8 cellular contexts compared by ENCODE assay signal in the genomic region with DNA sequence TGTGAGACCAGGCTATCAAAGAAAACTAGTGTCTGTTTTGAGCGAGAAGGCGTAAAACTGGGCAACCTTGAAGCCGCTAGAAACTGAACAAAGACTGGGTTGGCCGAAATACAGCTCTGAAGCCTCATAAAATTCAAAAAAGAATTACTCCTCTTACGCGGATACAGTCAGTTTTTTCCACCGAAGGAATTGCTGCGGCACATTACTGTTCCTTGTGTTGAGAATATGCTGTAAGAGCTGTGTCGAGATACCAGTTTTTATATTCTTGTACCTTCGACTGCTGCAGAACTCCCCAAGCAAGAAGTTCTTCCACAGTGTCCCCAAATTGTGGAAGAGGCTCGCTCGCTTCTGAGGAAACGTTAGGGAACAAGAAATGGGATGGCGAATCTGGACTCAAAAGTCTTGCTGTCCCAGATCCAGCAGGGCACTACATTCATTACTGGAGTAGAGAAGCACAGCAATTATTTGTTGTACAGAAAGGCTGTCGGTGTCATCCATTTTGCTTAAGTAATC. TPM values are rescaled to one million over a fixed set of nuclear protein-coding genes. Genes with fewer than 3 reads are reported as not detected.
DNase-seq lines count a peak whose midpoint lies in the region; ATAC-seq lines count a peak whose summit lies in the region.

No MANE protein-coding gene starts in this region.

- H3K27ac ChIP-seq in iPS DF 6.9 (ENCODE audit: low read length) = no peak overlapping the region

- no peaks in the 10 kb centered on the region for H3K27me3 ChIP-seq in iPS DF 6.9 (ENCODE audit: control insufficient read depth, insufficient read depth, low read length)

- peak; percentile 5 for ATAC-seq in HG03175 (IDR thresholded peaks at IDR 0.05; ENCODE audit: unreplicated experiment)
- ATAC-seq in stimulated activated naive B cell treated with anti-CD40 and anti-IgM and Interleukin-4, amounts not matched to agents 10 μg/mL and 1 μg/mL and 100 μg/mL, for 72 hours (replicated peaks) = no peak
- ATAC-seq in HG02885 (IDR thresholded peaks at IDR 0.05; ENCODE audit: poor library complexity, unreplicated experiment) = no peak

- H3K4me1 Mint-ChIP-seq in T-helper 1 cell treated with Interleukin-12 subunit alpha and Interleukin-12 subunit beta and Interleukin-4 antibody, amounts not matched to agents 30 μg/mL and 1 μg/mL, for 36 hours (ENCODE audit: low read depth) = peaks cover 21% of the 10 kb centered on the region
- peaks cover 18% of the 10 kb centered on the region for H3K4me1 Mint-ChIP-seq in activated T-helper 2 cell treated with anti-CD3 and anti-CD28 coated beads, Interferon-gamma antibody, Interleukin-2, Interleukin-4, amounts not matched to agents 10 μg/mL and 5 μg/mL and 100 μg/mL, durations not matched to agents 14 hours and 24 hours and 36 hours (ENCODE audit: low read depth)
- H3K4me1 Mint-ChIP-seq in stimulated activated naive B cell treated with anti-CD40 and anti-IgM and Interleukin-4, amounts not matched to agents 10 μg/mL and 1 μg/mL and 100 μg/mL, for 72 hours = peaks cover 5 to 19% of the 10 kb centered on the region in 2 donors

- no peak for DNase-seq in T-helper 1 cell
- DNase-seq in activated T-helper 2 cell treated with anti-CD3 and anti-CD28 coated beads, Interferon-gamma antibody, Interleukin-2, Interleukin-4, amounts not matched to agents 10 μg/mL and 5 μg/mL and 100 μg/mL, durations not matched to agents 14 hours and 24 hours and 36 hours (ENCODE audit: low spot score) = no peak
- no peak for DNase-seq in iPS DF 6.9 (ENCODE audit: low read depth, low spot score)
- DNase-seq in stimulated activated naive B cell treated with anti-CD40 and anti-IgM and Interleukin-4, amounts not matched to agents 10 μg/mL and 1 μg/mL and 100 μg/mL, for 72 hours = no peak
- no peak for DNase-seq in cortex of kidney (lab: John Stamatoyannopoulos, UW)

- no peaks in the 10 kb centered on the region for H3K4me1 ChIP-seq in iPS DF 6.9 (ENCODE audit: control insufficient read depth, insufficient read depth, low read length)

- no peaks in the 10 kb centered on the region for H3K9me3 Mint-ChIP-seq in T-helper 1 cell treated with Interleukin-12 subunit alpha and Interleukin-12 subunit beta and Interleukin-4 antibody, amounts not matched to agents 30 μg/mL and 1 μg/mL, for 36 hours
- no peaks in the 10 kb centered on the region for H3K9me3 Mint-ChIP-seq in activated T-helper 2 cell treated with anti-CD3 and anti-CD28 coated beads, Interferon-gamma antibody, Interleukin-2, Interleukin-4, amounts not matched to agents 10 μg/mL and 5 μg/mL and 100 μg/mL, durations not matched to agents 14 hours and 24 hours and 36 hours
- H3K9me3 Mint-ChIP-seq in stimulated activated naive B cell treated with anti-CD40 and anti-IgM and Interleukin-4, amounts not matched to agents 10 μg/mL and 1 μg/mL and 100 μg/mL, for 72 hours = no peaks in the 10 kb centered on the region

- WGBS in iPS DF 6.9 (ENCODE audit: insufficient coverage, insufficient read length) = no CpG with 5 or more reads among the region's 15 CpGs

- peak overlapping the region; percentile 54; the same call in 1 of the 2 replicates for H3K4me3 ChIP-seq in iPS DF 6.9 (ENCODE audit: low read length)

- H3K27me3 Mint-ChIP-seq in T-helper 1 cell treated with Interleukin-12 subunit alpha and Interleukin-12 subunit beta and Interleukin-4 antibody, amounts not matched to agents 30 μg/mL and 1 μg/mL, for 36 hours (ENCODE audit: low read depth) = peaks cover 17% of the 10 kb centered on the region
- H3K27me3 Mint-ChIP-seq in activated T-helper 2 cell treated with anti-CD3 and anti-CD28 coated beads, Interferon-gamma antibody, Interleukin-2, Interleukin-4, amounts not matched to agents 10 μg/mL and 5 μg/mL and 100 μg/mL, durations not matched to agents 14 hours and 24 hours and 36 hours (ENCODE audit: low read depth) = peaks cover 12% of the 10 kb centered on the region
- peaks cover 15 to 17% of the 10 kb centered on the region in 2 donors for H3K27me3 Mint-ChIP-seq in stimulated activated naive B cell treated with anti-CD40 and anti-IgM and Interleukin-4, amounts not matched to agents 10 μg/mL and 1 μg/mL and 100 μg/mL, for 72 hours

- peak overlapping the region; percentile 94 for H3K4me3 Mint-ChIP-seq in T-helper 1 cell treated with Interleukin-12 subunit alpha and Interleukin-12 subunit beta and Interleukin-4 antibody, amounts not matched to agents 30 μg/mL and 1 μg/mL, for 36 hours
- H3K4me3 Mint-ChIP-seq in activated T-helper 2 cell treated with anti-CD3 and anti-CD28 coated beads, Interferon-gamma antibody, Interleukin-2, Interleukin-4, amounts not matched to agents 10 μg/mL and 5 μg/mL and 100 μg/mL, durations not matched to agents 14 hours and 24 hours and 36 hours (ENCODE audit: low read depth) = peak overlapping the region; percentile 97
- peak overlapping the region; percentile 96 to 97 for H3K4me3 Mint-ChIP-seq in stimulated activated naive B cell treated with anti-CD40 and anti-IgM and Interleukin-4, amounts not matched to agents 10 μg/mL and 1 μg/mL and 100 μg/mL, for 72 hours

- H3K9me3 ChIP-seq in iPS DF 6.9 (ENCODE audit: control insufficient read depth, insufficient read depth, low read length) = no peaks in the 10 kb centered on the region

- H3K36me3 Mint-ChIP-seq in T-helper 1 cell treated with Interleukin-12 subunit alpha and Interleukin-12 subunit beta and Interleukin-4 antibody, amounts not matched to agents 30 μg/mL and 1 μg/mL, for 36 hours (ENCODE audit: low read depth) = peaks cover 29% of the 10 kb centered on the region
- peaks cover 33% of the 10 kb centered on the region for H3K36me3 Mint-ChIP-seq in activated T-helper 2 cell treated with anti-CD3 and anti-CD28 coated beads, Interferon-gamma antibody, Interleukin-2, Interleukin-4, amounts not matched to agents 10 μg/mL and 5 μg/mL and 100 μg/mL, durations not matched to agents 14 hours and 24 hours and 36 hours (ENCODE audit: low read depth)
- H3K36me3 Mint-ChIP-seq in stimulated activated naive B cell treated with anti-CD40 and anti-IgM and Interleukin-4, amounts not matched to agents 10 μg/mL and 1 μg/mL and 100 μg/mL, for 72 hours = peaks cover 8 to 17% of the 10 kb centered on the region in 2 donors

- intact Hi-C loops in activated T-helper 2 cell treated with anti-CD3 and anti-CD28 coated beads, Interferon-gamma antibody, Interleukin-2, Interleukin-4, amounts not matched to agents 10 μg/mL and 5 μg/mL and 100 μg/mL, durations not matched to agents 14 hours and 24 hours and 36 hours (cut with micrococcal nuclease) = loop anchor here (5.0 kb wide), 1 partner anchor 1722 kb away; a partner anchor contains a TSS

- peak overlapping the region; percentile 99 for H3K27ac Mint-ChIP-seq in T-helper 1 cell treated with Interleukin-12 subunit alpha and Interleukin-12 subunit beta and Interleukin-4 antibody, amounts not matched to agents 30 μg/mL and 1 μg/mL, for 36 hours
- peak overlapping the region; percentile 97 for H3K27ac Mint-ChIP-seq in activated T-helper 2 cell treated with anti-CD3 and anti-CD28 coated beads, Interferon-gamma antibody, Interleukin-2, Interleukin-4, amounts not matched to agents 10 μg/mL and 5 μg/mL and 100 μg/mL, durations not matched to agents 14 hours and 24 hours and 36 hours
- peak overlapping the region; percentile 99 for H3K27ac Mint-ChIP-seq in stimulated activated naive B cell treated with anti-CD40 and anti-IgM and Interleukin-4, amounts not matched to agents 10 μg/mL and 1 μg/mL and 100 μg/mL, for 72 hours

- H3K36me3 ChIP-seq in iPS DF 6.9 (ENCODE audit: control insufficient read depth, insufficient read depth, low read length) = peaks cover 1% of the 10 kb centered on the region; the same call in 1 of the 2 replicates

RNA-seq across cellular contexts. Expression of a gene that starts 0.5 kb away (rescaled TPM):
- 529 and 542 TPM in 2 replicates for total RNA-seq in activated T-helper 2 cell treated with anti-CD3 and anti-CD28 coated beads, Interferon-gamma antibody, Interleukin-2, Interleukin-4, amounts not matched to agents 10 μg/mL and 5 μg/mL and 100 μg/mL, durations not matched to agents 14 hours and 24 hours and 36 hours

RNA-seq across cellular contexts. Expression of a gene that starts 38.3 kb away (rescaled TPM):
- total RNA-seq in activated T-helper 2 cell treated with anti-CD3 and anti-CD28 coated beads, Interferon-gamma antibody, Interleukin-2, Interleukin-4, amounts not matched to agents 10 μg/mL and 5 μg/mL and 100 μg/mL, durations not matched to agents 14 hours and 24 hours and 36 hours = 0.07 TPM in 1 of 2 replicates, not detected in the other

RNA-seq across cellular contexts. Expression of a gene that starts 40.5 kb away (rescaled TPM):
- total RNA-seq in activated T-helper 2 cell treated with anti-CD3 and anti-CD28 coated beads, Interferon-gamma antibody, Interleukin-2, Interleukin-4, amounts not matched to agents 10 μg/mL and 5 μg/mL and 100 μg/mL, durations not matched to agents 14 hours and 24 hours and 36 hours = 52.7 and 61.6 TPM in 2 replicates
